Comparison of ENCODE assay signal across 21 cellular contexts in genomic region chr12:122045262-122045661, GRCh38. TPM values are rescaled to one million over a fixed set of nuclear protein-coding genes. Genes with fewer than 3 reads are reported as not detected.
DNase-seq lines count a peak whose midpoint lies in the region; ATAC-seq and TF ChIP-seq lines count a peak whose summit lies in the region.
"Had no signal": no experiment of that assay in that cellular context is flagged by ENCODE, and none has a peak within 500 bp of the region (broad histone marks: within the 10 kb centered on the region; RNA-seq: fewer than 3 reads in every experiment).

No MANE protein-coding gene starts in this region.

- no peaks in the 10 kb centered on the region for H3K9me3 ChIP-seq in neural progenitor cell (ENCODE audit: low read depth)
- H3K9me3 ChIP-seq: A549; BE2C; BLaER1 treated with 17β-estradiol and CSF1 and Interleukin-3, amounts not matched to agents 10 nM and 100 nM; HAP-1 had no signal

- H3K27ac ChIP-seq in foreskin keratinocyte (peak overlapping the region; percentile 10), neural progenitor cell (no peak overlapping the region)
- H3K27ac ChIP-seq: A549; BLaER1 treated with 17β-estradiol and CSF1 and Interleukin-3, amounts not matched to agents 10 nM and 100 nM had no signal

- H3K36me3 Mint-ChIP-seq in natural killer cell treated with Interleukin-12 subunit alpha and Interleukin-12 subunit beta and Interleukin-15 and Interleukin-18, amount 100 ng/mL, for 72 hours: no peaks in the 10 kb centered on the region
- H3K36me3 Mint-ChIP-seq in natural killer cell (no peaks in the 10 kb centered on the region), neural progenitor cell (peaks cover 22% of the 10 kb centered on the region)

- H3K4me1 Mint-ChIP-seq in natural killer cell treated with Interleukin-12 subunit alpha and Interleukin-12 subunit beta and Interleukin-15 and Interleukin-18, amount 100 ng/mL, for 72 hours (ENCODE audit: low read depth in 2 of 2): no peaks in the 10 kb centered on the region
- no peaks in the 10 kb centered on the region for H3K4me1 Mint-ChIP-seq in natural killer cell
- H3K4me1 Mint-ChIP-seq in neural progenitor cell: no peaks in the 10 kb centered on the region
- H3K4me1 Mint-ChIP-seq: CD8-positive, alpha-beta memory T cell had no signal

- no peaks in the 10 kb centered on the region for H3K4me1 ChIP-seq in foreskin keratinocyte
- no peaks in the 10 kb centered on the region for H3K4me1 ChIP-seq in neural progenitor cell
- H3K4me1 ChIP-seq: BE2C, HAP-1 had no signal

- H3F3A ChIP-seq in neural progenitor cell (ENCODE audit: low read depth): no peaks in the 10 kb centered on the region

- no peak overlapping the region for H3K4me3 ChIP-seq in neural progenitor cell
- H3K4me3 ChIP-seq: A549; BLaER1 treated with 17β-estradiol and CSF1 and Interleukin-3, amounts not matched to agents 10 nM and 100 nM; GM23338; HAP-1 had no signal

- H3K9me3 Mint-ChIP-seq in natural killer cell treated with Interleukin-12 subunit alpha and Interleukin-12 subunit beta and Interleukin-15 and Interleukin-18, amount 100 ng/mL, for 72 hours: no peaks in the 10 kb centered on the region
- H3K9me3 Mint-ChIP-seq in natural killer cell (no peaks in the 10 kb centered on the region), neural progenitor cell (no peaks in the 10 kb centered on the region)
- H3K9me3 Mint-ChIP-seq: CD14-positive monocyte; CD4-positive, alpha-beta T cell; CD8-positive, alpha-beta memory T cell; HFFc6 had no signal

- no peak overlapping the region for H2AFZ ChIP-seq in neural progenitor cell (replicated peaks)
- H2AFZ ChIP-seq: GM23338 had no signal

- H3K36me3 ChIP-seq in neural progenitor cell: peaks cover 3% of the 10 kb centered on the region

- no peaks in the 10 kb centered on the region for H3K79me2 ChIP-seq in neural progenitor cell (ENCODE audit: low read depth)

- TF ChIP-seq CTCF in natural killer cell (IDR thresholded peaks at IDR 0.05): no peak
- TF ChIP-seq CTCF in foreskin keratinocyte (conservative IDR thresholded peaks at IDR 0.05): no peak
- no peak for TF ChIP-seq CTCF in neural progenitor cell (IDR thresholded peaks at IDR 0.05)

- H3K9ac ChIP-seq in neural progenitor cell: no peak overlapping the region
- H3K9ac ChIP-seq: BLaER1 treated with 17β-estradiol and CSF1 and Interleukin-3, amounts not matched to agents 10 nM and 100 nM had no signal

- H3K27me3 ChIP-seq in foreskin keratinocyte: no peaks in the 10 kb centered on the region
- no peaks in the 10 kb centered on the region for H3K27me3 ChIP-seq in neural progenitor cell
- H3K27me3 ChIP-seq: BE2C; BLaER1 treated with 17β-estradiol and CSF1 and Interleukin-3, amounts not matched to agents 10 nM and 100 nM had no signal

- no peak overlapping the region for H3K4me2 ChIP-seq in neural progenitor cell
- H3K4me2 ChIP-seq: A549; BLaER1 treated with 17β-estradiol and CSF1 and Interleukin-3, amounts not matched to agents 10 nM and 100 nM; GM23338 had no signal

- no peaks in the 10 kb centered on the region for H4K20me1 ChIP-seq in neural progenitor cell (ENCODE audit: low read depth)

- H3K27me3 Mint-ChIP-seq in natural killer cell treated with Interleukin-12 subunit alpha and Interleukin-12 subunit beta and Interleukin-15 and Interleukin-18, amount 100 ng/mL, for 72 hours: no peaks in the 10 kb centered on the region
- H3K27me3 Mint-ChIP-seq in natural killer cell (ENCODE audit: low read depth in 2 of 2) (no peaks in the 10 kb centered on the region), neural progenitor cell (ENCODE audit: insufficient read depth, low read depth) (peaks cover 2% of the 10 kb centered on the region)
- H3K27me3 Mint-ChIP-seq: CD4-positive, alpha-beta T cell; CD8-positive, alpha-beta memory T cell had no signal

- no peak overlapping the region for H3K27ac Mint-ChIP-seq in natural killer cell treated with Interleukin-12 subunit alpha and Interleukin-12 subunit beta and Interleukin-15 and Interleukin-18, amount 100 ng/mL, for 72 hours
- H3K27ac Mint-ChIP-seq in natural killer cell (no peak overlapping the region), neural progenitor cell (peak overlapping the region; percentile 74)
- H3K27ac Mint-ChIP-seq: CD4-positive, alpha-beta T cell; CD8-positive, alpha-beta memory T cell; GM23338; HFFc6 had no signal

- intact Hi-C loops in natural killer cell (cut with micrococcal nuclease): no loop called here

- H3K4me3 Mint-ChIP-seq in natural killer cell treated with Interleukin-12 subunit alpha and Interleukin-12 subunit beta and Interleukin-15 and Interleukin-18, amount 100 ng/mL, for 72 hours: no peak overlapping the region
- H3K4me3 Mint-ChIP-seq in natural killer cell: no peak overlapping the region
- H3K4me3 Mint-ChIP-seq in neural progenitor cell: no peak overlapping the region
- H3K4me3 Mint-ChIP-seq: CD14-positive monocyte; CD4-positive, alpha-beta T cell; CD8-positive, alpha-beta memory T cell; GM23338; HFFc6 had no signal

- no peak for ATAC-seq in natural killer cell treated with Interleukin-12 subunit alpha and Interleukin-12 subunit beta and Interleukin-15 and Interleukin-18, amount 100 ng/mL, for 72 hours
- ATAC-seq in natural killer cell (no peak), foreskin keratinocyte (no peak), GM18498 (IDR thresholded peaks at IDR 0.05; ENCODE audit: unreplicated experiment) (no peak)
- ATAC-seq: GM23338 had no signal

- peak; percentile 22 for DNase-seq in natural killer cell treated with Interleukin-12 subunit alpha and Interleukin-12 subunit beta and Interleukin-15 and Interleukin-18, amount 100 ng/mL, for 72 hours (ENCODE audit: low spot score)
- DNase-seq in natural killer cell (no peak), foreskin keratinocyte (no peak), neural progenitor cell (ENCODE audit: low spot score) (no peak), DMS 273 treated with DMSO at 0.1 percent for 48 hours (lab: John Stamatoyannopoulos, UW) (no peak), GDM1 (lab: John Stamatoyannopoulos, UW) (no peak)
- DNase-seq: 8988T; ACHN; AML-193; BE2C; CD4-positive, alpha-beta T cell; CD8-positive, alpha-beta memory T cell; DMS53; DMS79 treated with DMSO at 0.1 percent for 48 hours; HFFc6 had no signal

RNA-seq across cellular contexts. Expression of gene BCL7A, which starts 23.6 kb away (rescaled TPM):
- total RNA-seq in natural killer cell treated with Interleukin-12 subunit alpha and Interleukin-12 subunit beta and Interleukin-15 and Interleukin-18, amount 100 ng/mL, for 72 hours: under 1 TPM; 0.33 to 0.69 TPM
- total RNA-seq in natural killer cell (1 to 10 TPM in 1 of 3 donors, under 1 TPM in 2; 0.85 to 1.1 (median 0.96) TPM), foreskin keratinocyte (18.2 and 23.2 TPM in 2 replicates), neural progenitor cell (ENCODE audit: low replicate concordance) (22.1 and 41.3 TPM in 2 replicates)
- polyA plus RNA-seq in foreskin keratinocyte: 5.4 and 7.8 TPM in 2 replicates

RNA-seq across cellular contexts. Expression of gene MLXIP, which starts 33.3 kb away (rescaled TPM):
- 10 to 100 TPM; 28.4 to 48.6 TPM for total RNA-seq in natural killer cell treated with Interleukin-12 subunit alpha and Interleukin-12 subunit beta and Interleukin-15 and Interleukin-18, amount 100 ng/mL, for 72 hours
- total RNA-seq in natural killer cell: 10 to 100 TPM; 83.8 to 92.4 (median 86.1) TPM
- total RNA-seq in foreskin keratinocyte: 19.2 and 24.2 TPM in 2 replicates
- polyA plus RNA-seq in foreskin keratinocyte: 12.5 and 13.5 TPM in 2 replicates
- total RNA-seq in neural progenitor cell (ENCODE audit: low replicate concordance): 1.9 and 4.3 TPM in 2 replicates
